8 cellular contexts compared by ENCODE assay signal in the genomic region with DNA sequence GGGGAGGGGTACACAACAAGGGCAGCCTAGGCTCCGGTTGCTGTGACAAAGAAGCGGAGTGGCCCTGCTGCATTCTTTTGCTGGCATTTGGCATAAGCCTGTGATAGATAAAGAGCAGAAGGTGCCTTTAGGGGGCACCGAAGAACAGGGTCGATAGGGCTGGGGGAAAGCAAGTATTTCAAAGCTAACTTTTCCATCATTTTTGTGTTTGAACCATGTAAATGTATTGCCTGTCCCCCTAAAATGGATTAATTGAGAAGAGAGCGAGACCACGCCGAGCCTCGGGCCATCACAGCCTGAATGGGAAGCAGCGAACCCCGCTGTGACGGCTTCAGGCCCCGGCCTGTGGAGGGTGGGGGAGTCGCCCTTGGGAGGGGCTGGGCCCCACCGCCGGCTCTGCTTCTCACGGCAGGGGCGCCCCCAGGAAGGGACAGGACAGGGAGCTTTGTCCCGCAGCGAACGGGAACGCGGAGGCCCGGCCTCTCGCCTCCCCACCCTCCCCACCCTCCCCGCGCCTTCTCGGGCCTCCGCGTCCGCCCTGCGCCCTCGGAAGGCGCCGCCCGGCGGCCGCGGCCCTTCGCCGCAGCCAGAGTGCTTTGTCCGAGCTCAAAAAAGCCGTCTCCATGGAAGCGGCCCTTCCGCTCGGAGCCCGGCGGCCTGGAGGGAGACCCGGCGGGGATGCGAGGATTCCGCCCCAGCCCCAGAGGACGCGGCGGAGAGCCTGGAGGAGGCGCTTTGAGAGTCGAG. TPM values are rescaled to one million over a fixed set of nuclear protein-coding genes. Genes with fewer than 3 reads are reported as not detected.
DNase-seq lines count a peak whose midpoint lies in the region; ATAC-seq and TF ChIP-seq lines count a peak whose summit lies in the region.

No MANE protein-coding gene starts in this region.

- DNase-seq in activated CD4-positive, alpha-beta memory T cell treated with anti-CD3 and anti-CD28 coated beads for 36 hours = no peak
- no peak for DNase-seq in activated CD4-positive, alpha-beta memory T cell treated with anti-CD3 and anti-CD28 coated beads, Interleukin-2, amount 10 ng/mL, durations not matched to agents 7 days and 5 days
- DNase-seq in Panc1 (ENCODE audit: low read depth, low spot score) = no peak
- peak in 2 of 3 donors; percentile 33 to 60 for DNase-seq in mucosa of descending colon
- DNase-seq in uterus = peak; percentile 34 to 57
- no peak for DNase-seq in activated CD8-positive, alpha-beta memory T cell treated with anti-CD3 and anti-CD28 coated beads, Interleukin-2, amount 10 ng/mL, durations not matched to agents 7 days and 5 days

- intact Hi-C loops in activated CD4-positive, alpha-beta memory T cell treated with anti-CD3 and anti-CD28 coated beads for 36 hours (cut with micrococcal nuclease) = no loop called here
- intact Hi-C loops in Panc1 (cut with micrococcal nuclease; ENCODE audit: unreplicated experiment) (no loop called here), mucosa of descending colon (cut with DNase I, micrococcal nuclease) (no loop called here), uterus (cut with DNase I; ENCODE audit: low total_unique reads) (no loop called here)

- peak; percentile 82 for TF ChIP-seq CTCF in Panc1 (IDR thresholded peaks at IDR 0.05)
- no peak for TF ChIP-seq CTCF in mucosa of descending colon (IDR thresholded peaks at IDR 0.05)
- peak in 3 of 4 experiments; percentile 32 to 69 (median 61) for TF ChIP-seq CTCF in uterus (IDR thresholded peaks at IDR 0.05)

- H3K9me3 ChIP-seq in Panc1 (ENCODE audit: control insufficient read depth, insufficient read depth, low read depth, low read length) (no peaks in the 10 kb centered on the region), esophagus (ENCODE audit: control insufficient read depth in 2 of 2, insufficient read depth in 1 of 2, low read depth in 1 of 2, low read length in 1 of 2) (peaks cover 0 to 4% of the 10 kb centered on the region in 2 donors), mucosa of descending colon (no peaks in the 10 kb centered on the region), uterus (no peaks in the 10 kb centered on the region)

- in situ Hi-C loops in Panc1 (cut with HindIII; ENCODE audit: low pct_unique_long_range_greater_than_20kb, low sequenced_read_pairs) = no loop called here

- ATAC-seq in Panc1 (peak; percentile 80), mucosa of descending colon (peak; percentile 73), HG03196 (IDR thresholded peaks at IDR 0.05; ENCODE audit: unreplicated experiment) (no peak)
- ATAC-seq in activated CD8-positive, alpha-beta memory T cell treated with anti-CD3 and anti-CD28 coated beads, Interleukin-2, amount 10 ng/mL, durations not matched to agents 7 days and 5 days = no peak

- no peaks in the 10 kb centered on the region for H3K9me3 Mint-ChIP-seq in activated CD4-positive, alpha-beta memory T cell treated with anti-CD3 and anti-CD28 coated beads for 36 hours
- H3K9me3 Mint-ChIP-seq in activated CD4-positive, alpha-beta memory T cell treated with anti-CD3 and anti-CD28 coated beads, Interleukin-2, amount 10 ng/mL, durations not matched to agents 7 days and 5 days = no peaks in the 10 kb centered on the region
- no peaks in the 10 kb centered on the region for H3K9me3 Mint-ChIP-seq in activated CD8-positive, alpha-beta memory T cell treated with anti-CD3 and anti-CD28 coated beads, Interleukin-2, amount 10 ng/mL, durations not matched to agents 7 days and 5 days (ENCODE audit: low read depth)

- H3K27me3 ChIP-seq in Panc1 (ENCODE audit: control insufficient read depth, insufficient read depth, low read length) (peaks cover 37% of the 10 kb centered on the region), esophagus (ENCODE audit: control insufficient read depth in 1 of 2, insufficient read depth in 2 of 2, low read length in 2 of 2) (peaks cover 0 to 3% of the 10 kb centered on the region in 2 donors), uterus (no peaks in the 10 kb centered on the region)

- TF ChIP-seq POLR2A in uterus (IDR thresholded peaks at IDR 0.05) = no peak

- no peak overlapping the region for H3K27ac Mint-ChIP-seq in activated CD4-positive, alpha-beta memory T cell treated with anti-CD3 and anti-CD28 coated beads for 36 hours
- no peak overlapping the region for H3K27ac Mint-ChIP-seq in activated CD4-positive, alpha-beta memory T cell treated with anti-CD3 and anti-CD28 coated beads, Interleukin-2, amount 10 ng/mL, durations not matched to agents 7 days and 5 days
- no peak overlapping the region for H3K27ac Mint-ChIP-seq in activated CD8-positive, alpha-beta memory T cell treated with anti-CD3 and anti-CD28 coated beads, Interleukin-2, amount 10 ng/mL, durations not matched to agents 7 days and 5 days

- H3K36me3 Mint-ChIP-seq in activated CD4-positive, alpha-beta memory T cell treated with anti-CD3 and anti-CD28 coated beads for 36 hours = no peaks in the 10 kb centered on the region
- H3K36me3 Mint-ChIP-seq in activated CD4-positive, alpha-beta memory T cell treated with anti-CD3 and anti-CD28 coated beads, Interleukin-2, amount 10 ng/mL, durations not matched to agents 7 days and 5 days (ENCODE audit: low read depth) = no peaks in the 10 kb centered on the region
- no peaks in the 10 kb centered on the region for H3K36me3 Mint-ChIP-seq in activated CD8-positive, alpha-beta memory T cell treated with anti-CD3 and anti-CD28 coated beads, Interleukin-2, amount 10 ng/mL, durations not matched to agents 7 days and 5 days

- peaks cover 62% of the 10 kb centered on the region for H3K27me3 Mint-ChIP-seq in activated CD4-positive, alpha-beta memory T cell treated with anti-CD3 and anti-CD28 coated beads for 36 hours
- H3K27me3 Mint-ChIP-seq in activated CD4-positive, alpha-beta memory T cell treated with anti-CD3 and anti-CD28 coated beads, Interleukin-2, amount 10 ng/mL, durations not matched to agents 7 days and 5 days = peaks cover 52% of the 10 kb centered on the region
- H3K27me3 Mint-ChIP-seq in activated CD8-positive, alpha-beta memory T cell treated with anti-CD3 and anti-CD28 coated beads, Interleukin-2, amount 10 ng/mL, durations not matched to agents 7 days and 5 days = peaks cover 64% of the 10 kb centered on the region

- 0 to 1% methylated on average over 46 to 56 of the region's 56 CpGs for WGBS in esophagus, 2 donors

- H3K27ac ChIP-seq in Panc1 (ENCODE audit: low read length) = no peak overlapping the region
- peak overlapping the region in 1 of 2 donors; percentile 10 for H3K27ac ChIP-seq in esophagus (ENCODE audit: low read depth in 2 of 2, low read length in 1 of 2)
- peak overlapping the region; percentile 49 to 67 for H3K27ac ChIP-seq in uterus

- H3K4me1 ChIP-seq in Panc1 (ENCODE audit: control insufficient read depth, insufficient read depth, low read length) (0 out of 2 replicates have a peak, but pooled peaks cover 6% of the 10 kb centered on the region), esophagus (ENCODE audit: control insufficient read depth in 2 of 2, insufficient read depth in 2 of 2, low read length in 1 of 2) (peaks cover 0 to 8% of the 10 kb centered on the region in 2 donors), mucosa of descending colon (ENCODE audit: low read depth) (peaks cover 13% of the 10 kb centered on the region), uterus (no peaks in the 10 kb centered on the region)

- peaks cover 6% of the 10 kb centered on the region for H3K4me1 Mint-ChIP-seq in activated CD4-positive, alpha-beta memory T cell treated with anti-CD3 and anti-CD28 coated beads for 36 hours (ENCODE audit: low read depth)
- peaks cover 2% of the 10 kb centered on the region for H3K4me1 Mint-ChIP-seq in activated CD4-positive, alpha-beta memory T cell treated with anti-CD3 and anti-CD28 coated beads, Interleukin-2, amount 10 ng/mL, durations not matched to agents 7 days and 5 days
- H3K4me1 Mint-ChIP-seq in activated CD8-positive, alpha-beta memory T cell treated with anti-CD3 and anti-CD28 coated beads, Interleukin-2, amount 10 ng/mL, durations not matched to agents 7 days and 5 days = peaks cover 4% of the 10 kb centered on the region

- POLR2A ChIA-PET in activated CD4-positive, alpha-beta memory T cell treated with anti-CD3 and anti-CD28 coated beads for 36 hours (lab: Charles Lee) = no interaction called here
- POLR2A ChIA-PET in activated CD4-positive, alpha-beta memory T cell treated with anti-CD3 and anti-CD28 coated beads, Interleukin-2, amount 10 ng/mL, durations not matched to agents 7 days and 5 days (lab: Charles Lee) = no interaction called here
- POLR2A ChIA-PET in Panc1 (lab: Charles Lee) = interaction anchor here (0.6 kb wide), 1 partner anchor 973 kb away, joined by 9 read pairs; no protein-coding TSS in a partner anchor

- peak overlapping the region; percentile 40 to 55 for H3K4me3 ChIP-seq in Panc1 (ENCODE audit: low read depth in 2 of 2, low read length in 2 of 2)
- peak overlapping the region; percentile 43 to 51 for H3K4me3 ChIP-seq in esophagus (ENCODE audit: low read depth in 1 of 2, low read length in 2 of 2)
- H3K4me3 ChIP-seq in mucosa of descending colon = no peak overlapping the region
- peak overlapping the region; percentile 23 to 58 for H3K4me3 ChIP-seq in uterus

- peak overlapping the region; percentile 23 for H3K4me3 Mint-ChIP-seq in activated CD4-positive, alpha-beta memory T cell treated with anti-CD3 and anti-CD28 coated beads for 36 hours
- no peak overlapping the region for H3K4me3 Mint-ChIP-seq in activated CD4-positive, alpha-beta memory T cell treated with anti-CD3 and anti-CD28 coated beads, Interleukin-2, amount 10 ng/mL, durations not matched to agents 7 days and 5 days
- H3K4me3 Mint-ChIP-seq in activated CD8-positive, alpha-beta memory T cell treated with anti-CD3 and anti-CD28 coated beads, Interleukin-2, amount 10 ng/mL, durations not matched to agents 7 days and 5 days = no peak overlapping the region

- no TSS peak for BruUV-seq in Panc1 (replicated peaks; lab: Mats Ljungman, UMichigan)

- CTCF ChIA-PET in activated CD4-positive, alpha-beta memory T cell treated with anti-CD3 and anti-CD28 coated beads for 36 hours (lab: Charles Lee) = no interaction called here
- CTCF ChIA-PET in activated CD4-positive, alpha-beta memory T cell treated with anti-CD3 and anti-CD28 coated beads, Interleukin-2, amount 10 ng/mL, durations not matched to agents 7 days and 5 days (lab: Charles Lee) = no interaction called here
- CTCF ChIA-PET in Panc1 (lab: Charles Lee) = interaction anchor here (0.6 to 1.3 kb wide), 6 partner anchors 16 to 215 kb away, joined by 3 to 8 read pairs (median 4); no protein-coding TSS in a partner anchor
- CTCF ChIA-PET in activated CD8-positive, alpha-beta memory T cell treated with anti-CD3 and anti-CD28 coated beads, Interleukin-2, amount 10 ng/mL, durations not matched to agents 7 days and 5 days (lab: Charles Lee) = no interaction called here

- H3K36me3 ChIP-seq in Panc1 (ENCODE audit: control insufficient read depth, insufficient read depth, low read length) (no peaks in the 10 kb centered on the region), esophagus (ENCODE audit: control insufficient read depth in 2 of 2, insufficient read depth in 2 of 2, low read length in 1 of 2) (no peaks in the 10 kb centered on the region), mucosa of descending colon (ENCODE audit: low read depth) (no peaks in the 10 kb centered on the region), uterus (no peaks in the 10 kb centered on the region)

RNA-seq across cellular contexts. Expression of gene ALDH1L1, which starts 32.4 kb away (rescaled TPM):
- not detected for total RNA-seq in activated CD4-positive, alpha-beta memory T cell treated with anti-CD3 and anti-CD28 coated beads for 36 hours
- total RNA-seq in activated CD4-positive, alpha-beta memory T cell treated with anti-CD3 and anti-CD28 coated beads, Interleukin-2, amount 10 ng/mL, durations not matched to agents 7 days and 5 days = not detected
- total RNA-seq in Panc1 (2021; ENCODE audit: unreplicated experiment) (0.36 TPM), mucosa of descending colon (10 to 100 TPM; 14.3 to 27.4 (median 15.0) TPM), uterus (10 to 100 TPM in 2 of 4 donors, 1 to 10 TPM in 2; 2.1 to 27.3 (median 8.4) TPM)
- polyA plus RNA-seq in Panc1 (2012; ENCODE audit: insufficient read length) = not detected
- polyA plus RNA-seq in esophagus = 1 to 10 TPM; 3.6 to 5.0 TPM
- total RNA-seq in activated CD8-positive, alpha-beta memory T cell treated with anti-CD3 and anti-CD28 coated beads, Interleukin-2, amount 10 ng/mL, durations not matched to agents 7 days and 5 days = not detected

Comparison
In these comparisons a context has a peak if more than half of its experiments do, and no peak if none do; other contexts are left out.
1. DNase-seq: peak in mucosa of descending colon (2 of 3) and uterus (2 of 2); none in activated CD4-positive, alpha-beta memory T cell treated with anti-CD3 and anti-CD28 coated beads for 36 hours (single experiment), activated CD4-positive, alpha-beta memory T cell treated with anti-CD3 and anti-CD28 coated beads, Interleukin-2, amount 10 ng/mL, durations not matched to agents 7 days and 5 days (single experiment), Panc1 (single experiment) and activated CD8-positive, alpha-beta memory T cell treated with anti-CD3 and anti-CD28 coated beads, Interleukin-2, amount 10 ng/mL, durations not matched to agents 7 days and 5 days (single experiment).
2. ATAC-seq: peak in Panc1 (single experiment) and mucosa of descending colon (single experiment); none in activated CD8-positive, alpha-beta memory T cell treated with anti-CD3 and anti-CD28 coated beads, Interleukin-2, amount 10 ng/mL, durations not matched to agents 7 days and 5 days (single experiment) and HG03196 (single experiment).